ENCODE assay signal across 14 cellular contexts in the genomic region with DNA sequence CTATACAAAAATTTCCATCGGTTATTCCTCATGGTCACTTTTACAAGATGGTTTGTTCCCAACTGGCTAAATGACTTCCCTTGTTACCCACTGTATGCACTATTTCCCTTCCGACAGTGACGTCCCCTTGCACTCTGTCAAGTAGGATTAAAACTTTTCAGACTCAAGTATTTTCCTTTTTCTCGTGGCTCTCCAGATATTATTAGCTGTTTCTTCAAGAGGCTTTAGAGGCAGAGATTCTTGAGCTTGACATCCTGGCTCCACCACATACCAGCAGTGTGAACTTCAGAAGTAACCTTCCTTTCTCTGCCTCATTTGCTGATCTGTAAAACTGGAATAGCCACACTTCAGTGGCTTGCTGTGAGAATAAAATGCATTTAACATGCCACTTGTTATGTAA. TPM values are rescaled to one million over a fixed set of nuclear protein-coding genes. Genes with fewer than 3 reads are reported as not detected.
A peak's percentile ranks its signal among the peaks of the same experiment; 100 is the strongest.
DNase-seq lines count a peak whose midpoint lies in the region; ATAC-seq and TF ChIP-seq lines count a peak whose summit lies in the region.
"Had no signal": no experiment of that assay in that cellular context is flagged by ENCODE, and none has a peak within 500 bp of the region (broad histone marks: within the 10 kb centered on the region; RNA-seq: fewer than 3 reads in every experiment).

No MANE protein-coding gene starts in this region.

- H3K9me3 Mint-ChIP-seq in HFFc6 (no peaks in the 10 kb centered on the region), chondrocyte (ENCODE audit: low read depth) (no peaks in the 10 kb centered on the region), progenitor cell of endocrine pancreas (ENCODE audit: low read depth) (no peaks in the 10 kb centered on the region)
- H3K9me3 Mint-ChIP-seq: CD4-positive, alpha-beta memory T cell; IgD-negative memory B cell had no signal

- H3K27me3 Mint-ChIP-seq in HFFc6 (ENCODE audit: insufficient read depth), result no peaks in the 10 kb centered on the region
- no peaks in the 10 kb centered on the region for H3K27me3 Mint-ChIP-seq in chondrocyte (ENCODE audit: low read depth)
- no peaks in the 10 kb centered on the region for H3K27me3 Mint-ChIP-seq in progenitor cell of endocrine pancreas
- H3K27me3 Mint-ChIP-seq: CD4-positive, alpha-beta memory T cell; IgD-negative memory B cell had no signal

- H3K27ac Mint-ChIP-seq in HFFc6, result peak overlapping the region; percentile 66
- H3K27ac Mint-ChIP-seq in chondrocyte (ENCODE audit: unreplicated experiment), result peak overlapping the region; percentile 33
- peak overlapping the region; percentile 76 for H3K27ac Mint-ChIP-seq in progenitor cell of endocrine pancreas
- H3K27ac Mint-ChIP-seq: IgD-negative memory B cell had no signal

- DNase-seq in HFFc6 (no peak), chondrocyte (ENCODE audit: low spot score) (no peak), progenitor cell of endocrine pancreas (ENCODE audit: low spot score, unreplicated experiment) (no peak), NCI-H1436 treated with DMSO at 0.1 percent for 48 hours (lab: John Stamatoyannopoulos, UW) (no peak), DMS79 (lab: John Stamatoyannopoulos, UW) (no peak), nucleus accumbens (lab: John Stamatoyannopoulos, UW) (no peak)
- DNase-seq: BE2C; Caco-2; CD4-positive, alpha-beta memory T cell; GF-D8; GM23248; H7 had no signal

- H3K4me3 Mint-ChIP-seq in HFFc6, result no peak overlapping the region
- no peak overlapping the region for H3K4me3 Mint-ChIP-seq in chondrocyte (ENCODE audit: unreplicated experiment)
- H3K4me3 Mint-ChIP-seq in progenitor cell of endocrine pancreas (ENCODE audit: low read depth), result no peak overlapping the region
- H3K4me3 Mint-ChIP-seq: CD4-positive, alpha-beta memory T cell; IgD-negative memory B cell had no signal

- ATAC-seq in HG03108 (IDR thresholded peaks at IDR 0.05; ENCODE audit: unreplicated experiment), result no peak

- no peak for TF ChIP-seq CTCF in HFFc6 (IDR thresholded peaks at IDR 0.05)
- no peak for TF ChIP-seq CTCF in chondrocyte (IDR thresholded peaks at IDR 0.05)
- TF ChIP-seq CTCF in progenitor cell of endocrine pancreas (IDR thresholded peaks at IDR 0.05; ENCODE audit: unreplicated experiment), result no peak

- peaks cover 15% of the 10 kb centered on the region for H3K36me3 Mint-ChIP-seq in HFFc6 (ENCODE audit: low read depth)
- peaks cover 3% of the 10 kb centered on the region for H3K36me3 Mint-ChIP-seq in chondrocyte (ENCODE audit: low read depth)
- H3K36me3 Mint-ChIP-seq in progenitor cell of endocrine pancreas (ENCODE audit: insufficient read depth), result peaks cover 7% of the 10 kb centered on the region

- H3K4me1 Mint-ChIP-seq in HFFc6 (ENCODE audit: low read depth) (peaks cover 45% of the 10 kb centered on the region), chondrocyte (ENCODE audit: low read depth) (peaks cover 29% of the 10 kb centered on the region), progenitor cell of endocrine pancreas (ENCODE audit: low read depth) (peaks cover 11% of the 10 kb centered on the region)

RNA-seq across cellular contexts. Expression of a gene that starts 14.0 kb away (rescaled TPM):
- total RNA-seq in HFFc6 (2021; fragmentation: NEBNext Ultra II Directional; extraction: Animal tissue kit (Norgen Biotek cat#: 25700)), result 10 to 100 TPM; 16.4 to 20.5 (median 18.6) TPM
- 19.5 to 24.6 TPM (median 20.1 TPM) in 3 replicates for total RNA-seq in chondrocyte
- total RNA-seq in progenitor cell of endocrine pancreas, result 24.5 and 27.7 TPM in 2 replicates

RNA-seq across cellular contexts. Expression of a gene that starts 39.3 kb away (rescaled TPM):
- 10 to 100 TPM; 23.8 to 67.2 (median 55.5) TPM for total RNA-seq in HFFc6 (2021; fragmentation: NEBNext Ultra II Directional; extraction: Animal tissue kit (Norgen Biotek cat#: 25700))
- total RNA-seq in chondrocyte, result 6.6 to 12.0 TPM (median 8.3 TPM) in 3 replicates
- 25.0 and 33.7 TPM in 2 replicates for total RNA-seq in progenitor cell of endocrine pancreas

RNA-seq across cellular contexts. Expression of a gene that starts 45.7 kb away (rescaled TPM):
- total RNA-seq in HFFc6 (2021; fragmentation: NEBNext Ultra II Directional; extraction: Animal tissue kit (Norgen Biotek cat#: 25700)), result 10 to 100 TPM; 20.7 to 31.5 (median 29.3) TPM
- total RNA-seq in chondrocyte (24.7 to 28.8 TPM (median 24.7 TPM) in 3 replicates), progenitor cell of endocrine pancreas (27.5 and 27.9 TPM in 2 replicates)
